In the genomic region with DNA sequence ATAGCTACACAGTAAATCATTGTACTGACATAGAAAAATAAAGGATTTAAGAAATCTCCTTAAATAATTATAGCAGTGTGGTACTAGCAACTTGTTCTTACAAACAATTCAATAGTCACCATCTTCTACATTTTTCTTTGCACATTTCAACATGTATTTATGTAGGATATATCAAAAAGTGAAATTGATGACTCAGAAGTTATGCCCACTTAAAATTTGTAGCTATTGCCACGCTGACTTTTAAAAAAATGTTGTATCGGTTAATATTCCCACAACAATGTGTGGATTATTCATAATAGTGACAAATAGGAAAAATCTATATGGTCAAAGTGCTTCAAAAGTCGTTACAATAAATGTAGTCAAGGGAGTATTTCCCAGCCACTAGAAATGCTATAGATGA, we compare ENCODE assay signal across 1 cellular context.
TF ChIP-seq lines count a peak whose summit lies in the region.

No MANE protein-coding gene starts in this region.

TF ChIP-seq in IMR-90, 13 proteins besides CTCF, POLR2A, EP300 and RAD21 (continued from another document):
- TF ChIP-seq, protein P1, sequence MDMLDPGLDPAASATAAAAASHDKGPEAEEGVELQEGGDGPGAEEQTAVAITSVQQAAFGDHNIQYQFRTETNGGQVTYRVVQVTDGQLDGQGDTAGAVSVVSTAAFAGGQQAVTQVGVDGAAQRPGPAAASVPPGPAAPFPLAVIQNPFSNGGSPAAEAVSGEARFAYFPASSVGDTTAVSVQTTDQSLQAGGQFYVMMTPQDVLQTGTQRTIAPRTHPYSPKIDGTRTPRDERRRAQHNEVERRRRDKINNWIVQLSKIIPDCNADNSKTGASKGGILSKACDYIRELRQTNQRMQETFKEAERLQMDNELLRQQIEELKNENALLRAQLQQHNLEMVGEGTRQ (IDR thresholded peaks at IDR 0.05; ENCODE audit: low read depth, low read length) = no peak
